ENCODE assay signal across 1 cellular context in the genomic region with DNA sequence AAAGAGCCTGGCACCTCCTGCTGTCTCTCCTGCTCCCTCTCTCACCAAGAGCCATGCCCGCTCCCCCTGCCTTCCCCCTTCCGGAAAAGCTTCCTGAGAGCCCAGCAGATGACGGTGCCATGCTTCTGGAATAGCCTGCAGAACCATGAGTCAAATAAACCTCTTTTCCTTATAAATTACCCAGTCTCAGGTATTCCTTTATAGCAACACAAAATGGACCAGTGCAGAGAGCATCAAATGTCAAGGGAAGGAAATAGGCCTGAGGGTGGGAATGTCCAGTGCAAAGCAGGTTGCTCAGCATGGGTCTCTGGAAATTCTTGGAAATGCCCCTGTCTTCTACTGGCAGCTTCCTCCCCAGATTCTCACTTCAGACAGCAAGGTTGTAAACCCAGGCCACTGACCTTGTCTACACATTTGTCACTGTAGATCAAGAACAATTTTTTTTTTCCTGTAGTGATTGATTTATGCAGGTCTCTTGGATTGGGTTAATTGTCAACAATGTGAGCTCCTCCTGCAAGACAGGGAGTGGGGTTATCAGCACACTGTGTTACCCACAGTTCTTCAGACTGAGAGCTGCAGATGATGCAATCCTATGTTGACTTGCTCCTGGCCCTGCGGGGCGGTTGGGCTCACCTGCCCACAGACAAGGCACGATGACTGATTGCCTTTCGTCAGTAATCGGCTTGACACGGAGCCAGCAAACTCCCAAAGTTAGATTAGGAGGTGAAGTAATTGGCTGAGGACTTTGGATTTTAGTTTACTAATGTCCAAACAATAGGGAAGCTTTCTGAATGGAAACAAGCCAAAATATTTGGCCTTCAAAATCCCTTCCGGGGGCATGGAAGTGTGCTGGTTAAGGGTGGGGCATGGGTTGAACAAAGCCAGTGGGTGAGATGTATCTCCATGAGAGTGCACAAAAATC.
A peak's percentile ranks its signal among the peaks of the same experiment; 100 is the strongest.
TF ChIP-seq lines count a peak whose summit lies in the region.

No MANE protein-coding gene starts in this region.

TF ChIP-seq in HepG2, 621 proteins besides CTCF, POLR2A, EP300 and RAD21 (continues in another document):
- TF ChIP-seq, protein P1, sequence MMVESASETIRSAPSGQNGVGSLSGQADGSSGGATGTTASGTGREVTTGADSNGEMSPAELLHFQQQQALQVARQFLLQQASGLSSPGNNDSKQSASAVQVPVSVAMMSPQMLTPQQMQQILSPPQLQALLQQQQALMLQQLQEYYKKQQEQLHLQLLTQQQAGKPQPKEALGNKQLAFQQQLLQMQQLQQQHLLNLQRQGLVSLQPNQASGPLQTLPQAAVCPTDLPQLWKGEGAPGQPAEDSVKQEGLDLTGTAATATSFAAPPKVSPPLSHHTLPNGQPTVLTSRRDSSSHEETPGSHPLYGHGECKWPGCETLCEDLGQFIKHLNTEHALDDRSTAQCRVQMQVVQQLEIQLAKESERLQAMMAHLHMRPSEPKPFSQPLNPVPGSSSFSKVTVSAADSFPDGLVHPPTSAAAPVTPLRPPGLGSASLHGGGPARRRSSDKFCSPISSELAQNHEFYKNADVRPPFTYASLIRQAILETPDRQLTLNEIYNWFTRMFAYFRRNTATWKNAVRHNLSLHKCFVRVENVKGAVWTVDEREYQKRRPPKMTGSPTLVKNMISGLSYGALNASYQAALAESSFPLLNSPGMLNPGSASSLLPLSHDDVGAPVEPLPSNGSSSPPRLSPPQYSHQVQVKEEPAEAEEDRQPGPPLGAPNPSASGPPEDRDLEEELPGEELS (CRISPR knock-in tag; IDR thresholded peaks at IDR 0.05), result peak; percentile 87
- TF ChIP-seq SALL2 (CRISPR knock-in tag; IDR thresholded peaks at IDR 0.05) (peak; percentile 62; the same call in 1 of the 2 replicates), RFXANK (CRISPR knock-in tag; IDR thresholded peaks at IDR 0.05) (0 out of 2 replicates have a peak, but pooled peaks have one; percentile 42), ZSCAN20 (CRISPR knock-in tag; IDR thresholded peaks at IDR 0.05; ENCODE audit: borderline replicate concordance) (no peak), ZNF772 (CRISPR knock-in tag; IDR thresholded peaks at IDR 0.05) (0 out of 2 replicates have a peak, but pooled peaks have one; percentile 38), MIER3 (CRISPR knock-in tag; IDR thresholded peaks at IDR 0.05; ENCODE audit: borderline replicate concordance) (no peak; the same call in 1 of the 2 replicates), ATM (IDR thresholded peaks at IDR 0.05; ENCODE audit: borderline replicate concordance) (no peak), ZNF333 (CRISPR knock-in tag; IDR thresholded peaks at IDR 0.05; ENCODE audit: borderline replicate concordance) (no peak), ZSCAN21 (CRISPR knock-in tag; IDR thresholded peaks at IDR 0.05; ENCODE audit: borderline replicate concordance) (no peak), ZNF572 (CRISPR knock-in tag; IDR thresholded peaks at IDR 0.05) (no peak), NR2C2 (CRISPR knock-in tag; IDR thresholded peaks at IDR 0.05; ENCODE audit: borderline replicate concordance) (peak; percentile 94), ZNF737 (CRISPR knock-in tag; IDR thresholded peaks at IDR 0.05; ENCODE audit: borderline replicate concordance) (no peak), SIN3A (IDR thresholded peaks at IDR 0.05; ENCODE audit: borderline replicate concordance, low read depth, low read length) (no peak), ZNF317 (CRISPR knock-in tag; IDR thresholded peaks at IDR 0.05) (no peak), TMF1 (CRISPR knock-in tag; IDR thresholded peaks at IDR 0.05; ENCODE audit: low read depth) (no peak), PHF5A (CRISPR knock-in tag; IDR thresholded peaks at IDR 0.05; ENCODE audit: low read depth, unreplicated experiment) (peak; percentile 30), NONO (IDR thresholded peaks at IDR 0.05) (no peak), NONO (CRISPR knock-in tag; conservative IDR thresholded peaks at IDR 0.05) (peak; percentile 65; the same call in 1 of the 2 replicates), ZNF589 (CRISPR knock-in tag; conservative IDR thresholded peaks at IDR 0.05) (no peak), TBX2 (CRISPR knock-in tag; IDR thresholded peaks at IDR 0.05; ENCODE audit: borderline replicate concordance) (peak; percentile 86), ZNF850 (CRISPR knock-in tag; conservative IDR thresholded peaks at IDR 0.05) (no peak), NFIC (IDR thresholded peaks at IDR 0.05; ENCODE audit: low read length) (peak; percentile 73; the same call in 1 of the 2 replicates), SSRP1 (CRISPR knock-in tag; IDR thresholded peaks at IDR 0.05) (peak; percentile 81; the same call in 1 of the 2 replicates), TRIM24 (CRISPR knock-in tag; IDR thresholded peaks at IDR 0.05) (peak; percentile 70), SIX4 (CRISPR knock-in tag; IDR thresholded peaks at IDR 0.05) (no peak), HMGA1 (CRISPR knock-in tag; conservative IDR thresholded peaks at IDR 0.05) (no peak), NFE2L1 (CRISPR knock-in tag; IDR thresholded peaks at IDR 0.05; ENCODE audit: borderline replicate concordance) (no peak), ZNF598 (CRISPR knock-in tag; IDR thresholded peaks at IDR 0.05; ENCODE audit: borderline replicate concordance) (no peak), FOXA1 (IDR thresholded peaks at IDR 0.05) (no peak), FOXA1 (CRISPR knock-in tag; IDR thresholded peaks at IDR 0.05) (peak; percentile 97), KMT2A (CRISPR knock-in tag; IDR thresholded peaks at IDR 0.05) (no peak), CC2D1A (CRISPR knock-in tag; IDR thresholded peaks at IDR 0.05) (no peak), ETV6 (CRISPR knock-in tag; conservative IDR thresholded peaks at IDR 0.05) (no peak)
- TF ChIP-seq, protein P2, sequence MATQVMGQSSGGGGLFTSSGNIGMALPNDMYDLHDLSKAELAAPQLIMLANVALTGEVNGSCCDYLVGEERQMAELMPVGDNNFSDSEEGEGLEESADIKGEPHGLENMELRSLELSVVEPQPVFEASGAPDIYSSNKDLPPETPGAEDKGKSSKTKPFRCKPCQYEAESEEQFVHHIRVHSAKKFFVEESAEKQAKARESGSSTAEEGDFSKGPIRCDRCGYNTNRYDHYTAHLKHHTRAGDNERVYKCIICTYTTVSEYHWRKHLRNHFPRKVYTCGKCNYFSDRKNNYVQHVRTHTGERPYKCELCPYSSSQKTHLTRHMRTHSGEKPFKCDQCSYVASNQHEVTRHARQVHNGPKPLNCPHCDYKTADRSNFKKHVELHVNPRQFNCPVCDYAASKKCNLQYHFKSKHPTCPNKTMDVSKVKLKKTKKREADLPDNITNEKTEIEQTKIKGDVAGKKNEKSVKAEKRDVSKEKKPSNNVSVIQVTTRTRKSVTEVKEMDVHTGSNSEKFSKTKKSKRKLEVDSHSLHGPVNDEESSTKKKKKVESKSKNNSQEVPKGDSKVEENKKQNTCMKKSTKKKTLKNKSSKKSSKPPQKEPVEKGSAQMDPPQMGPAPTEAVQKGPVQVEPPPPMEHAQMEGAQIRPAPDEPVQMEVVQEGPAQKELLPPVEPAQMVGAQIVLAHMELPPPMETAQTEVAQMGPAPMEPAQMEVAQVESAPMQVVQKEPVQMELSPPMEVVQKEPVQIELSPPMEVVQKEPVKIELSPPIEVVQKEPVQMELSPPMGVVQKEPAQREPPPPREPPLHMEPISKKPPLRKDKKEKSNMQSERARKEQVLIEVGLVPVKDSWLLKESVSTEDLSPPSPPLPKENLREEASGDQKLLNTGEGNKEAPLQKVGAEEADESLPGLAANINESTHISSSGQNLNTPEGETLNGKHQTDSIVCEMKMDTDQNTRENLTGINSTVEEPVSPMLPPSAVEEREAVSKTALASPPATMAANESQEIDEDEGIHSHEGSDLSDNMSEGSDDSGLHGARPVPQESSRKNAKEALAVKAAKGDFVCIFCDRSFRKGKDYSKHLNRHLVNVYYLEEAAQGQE (IDR thresholded peaks at IDR 0.05; ENCODE audit: borderline replicate concordance in 1 of 2, low read depth in 1 of 2, low read length in 2 of 2), result no peak
- TF ChIP-seq, protein P3, sequence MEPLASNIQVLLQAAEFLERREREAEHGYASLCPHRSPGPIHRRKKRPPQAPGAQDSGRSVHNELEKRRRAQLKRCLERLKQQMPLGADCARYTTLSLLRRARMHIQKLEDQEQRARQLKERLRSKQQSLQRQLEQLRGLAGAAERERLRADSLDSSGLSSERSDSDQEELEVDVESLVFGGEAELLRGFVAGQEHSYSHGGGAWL (CRISPR knock-in tag; IDR thresholded peaks at IDR 0.05), result no peak
- TF ChIP-seq, protein P4, sequence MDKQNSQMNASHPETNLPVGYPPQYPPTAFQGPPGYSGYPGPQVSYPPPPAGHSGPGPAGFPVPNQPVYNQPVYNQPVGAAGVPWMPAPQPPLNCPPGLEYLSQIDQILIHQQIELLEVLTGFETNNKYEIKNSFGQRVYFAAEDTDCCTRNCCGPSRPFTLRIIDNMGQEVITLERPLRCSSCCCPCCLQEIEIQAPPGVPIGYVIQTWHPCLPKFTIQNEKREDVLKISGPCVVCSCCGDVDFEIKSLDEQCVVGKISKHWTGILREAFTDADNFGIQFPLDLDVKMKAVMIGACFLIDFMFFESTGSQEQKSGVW (CRISPR knock-in tag; IDR thresholded peaks at IDR 0.05; ENCODE audit: borderline replicate concordance), result no peak
- TF ChIP-seq, protein P5, sequence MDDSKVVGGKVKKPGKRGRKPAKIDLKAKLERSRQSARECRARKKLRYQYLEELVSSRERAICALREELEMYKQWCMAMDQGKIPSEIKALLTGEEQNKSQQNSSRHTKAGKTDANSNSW (CRISPR knock-in tag; IDR thresholded peaks at IDR 0.05; ENCODE audit: borderline replicate concordance), result no peak
- TF ChIP-seq, protein P6, sequence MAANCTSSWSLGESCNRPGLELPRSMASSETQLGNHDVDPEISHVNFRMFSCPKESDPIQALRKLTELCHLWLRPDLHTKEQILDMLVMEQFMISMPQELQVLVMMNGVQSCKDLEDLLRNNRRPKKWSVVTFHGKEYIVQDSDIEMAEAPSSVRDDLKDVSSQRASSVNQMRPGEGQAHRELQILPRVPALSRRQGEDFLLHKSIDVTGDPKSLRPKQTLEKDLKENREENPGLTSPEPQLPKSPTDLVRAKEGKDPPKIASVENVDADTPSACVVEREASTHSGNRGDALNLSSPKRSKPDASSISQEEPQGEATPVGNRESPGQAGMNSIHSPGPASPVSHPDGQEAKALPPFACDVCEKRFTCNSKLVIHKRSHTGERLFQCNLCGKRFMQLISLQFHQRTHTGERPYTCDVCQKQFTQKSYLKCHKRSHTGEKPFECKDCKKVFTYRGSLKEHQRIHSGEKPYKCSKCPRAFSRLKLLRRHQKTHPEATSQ (CRISPR knock-in tag; IDR thresholded peaks at IDR 0.05; ENCODE audit: borderline replicate concordance), result 0 out of 2 replicates have a peak, but pooled peaks have one; percentile 44
- TF ChIP-seq, protein P7, sequence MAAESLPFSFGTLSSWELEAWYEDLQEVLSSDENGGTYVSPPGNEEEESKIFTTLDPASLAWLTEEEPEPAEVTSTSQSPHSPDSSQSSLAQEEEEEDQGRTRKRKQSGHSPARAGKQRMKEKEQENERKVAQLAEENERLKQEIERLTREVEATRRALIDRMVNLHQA (CRISPR knock-in tag; IDR thresholded peaks at IDR 0.05), result no peak
- TF ChIP-seq, protein P8, sequence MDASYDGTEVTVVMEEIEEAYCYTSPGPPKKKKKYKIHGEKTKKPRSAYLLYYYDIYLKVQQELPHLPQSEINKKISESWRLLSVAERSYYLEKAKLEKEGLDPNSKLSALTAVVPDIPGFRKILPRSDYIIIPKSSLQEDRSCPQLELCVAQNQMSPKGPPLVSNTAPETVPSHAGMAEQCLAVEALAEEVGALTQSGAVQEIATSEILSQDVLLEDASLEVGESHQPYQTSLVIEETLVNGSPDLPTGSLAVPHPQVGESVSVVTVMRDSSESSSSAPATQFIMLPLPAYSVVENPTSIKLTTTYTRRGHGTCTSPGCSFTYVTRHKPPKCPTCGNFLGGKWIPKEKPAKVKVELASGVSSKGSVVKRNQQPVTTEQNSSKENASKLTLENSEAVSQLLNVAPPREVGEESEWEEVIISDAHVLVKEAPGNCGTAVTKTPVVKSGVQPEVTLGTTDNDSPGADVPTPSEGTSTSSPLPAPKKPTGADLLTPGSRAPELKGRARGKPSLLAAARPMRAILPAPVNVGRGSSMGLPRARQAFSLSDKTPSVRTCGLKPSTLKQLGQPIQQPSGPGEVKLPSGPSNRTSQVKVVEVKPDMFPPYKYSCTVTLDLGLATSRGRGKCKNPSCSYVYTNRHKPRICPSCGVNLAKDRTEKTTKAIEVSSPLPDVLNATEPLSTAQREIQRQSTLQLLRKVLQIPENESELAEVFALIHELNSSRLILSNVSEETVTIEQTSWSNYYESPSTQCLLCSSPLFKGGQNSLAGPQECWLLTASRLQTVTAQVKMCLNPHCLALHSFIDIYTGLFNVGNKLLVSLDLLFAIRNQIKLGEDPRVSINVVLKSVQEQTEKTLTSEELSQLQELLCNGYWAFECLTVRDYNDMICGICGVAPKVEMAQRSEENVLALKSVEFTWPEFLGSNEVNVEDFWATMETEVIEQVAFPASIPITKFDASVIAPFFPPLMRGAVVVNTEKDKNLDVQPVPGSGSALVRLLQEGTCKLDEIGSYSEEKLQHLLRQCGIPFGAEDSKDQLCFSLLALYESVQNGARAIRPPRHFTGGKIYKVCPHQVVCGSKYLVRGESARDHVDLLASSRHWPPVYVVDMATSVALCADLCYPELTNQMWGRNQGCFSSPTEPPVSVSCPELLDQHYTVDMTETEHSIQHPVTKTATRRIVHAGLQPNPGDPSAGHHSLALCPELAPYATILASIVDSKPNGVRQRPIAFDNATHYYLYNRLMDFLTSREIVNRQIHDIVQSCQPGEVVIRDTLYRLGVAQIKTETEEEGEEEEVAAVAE (CRISPR knock-in tag; IDR thresholded peaks at IDR 0.05; ENCODE audit: borderline replicate concordance), result no peak
- TF ChIP-seq, protein P9, sequence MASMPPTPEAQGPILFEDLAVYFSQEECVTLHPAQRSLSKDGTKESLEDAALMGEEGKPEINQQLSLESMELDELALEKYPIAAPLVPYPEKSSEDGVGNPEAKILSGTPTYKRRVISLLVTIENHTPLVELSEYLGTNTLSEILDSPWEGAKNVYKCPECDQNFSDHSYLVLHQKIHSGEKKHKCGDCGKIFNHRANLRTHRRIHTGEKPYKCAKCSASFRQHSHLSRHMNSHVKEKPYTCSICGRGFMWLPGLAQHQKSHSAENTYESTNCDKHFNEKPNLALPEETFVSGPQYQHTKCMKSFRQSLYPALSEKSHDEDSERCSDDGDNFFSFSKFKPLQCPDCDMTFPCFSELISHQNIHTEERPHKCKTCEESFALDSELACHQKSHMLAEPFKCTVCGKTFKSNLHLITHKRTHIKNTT (CRISPR knock-in tag; IDR thresholded peaks at IDR 0.05), result no peak
- TF ChIP-seq, protein P10, sequence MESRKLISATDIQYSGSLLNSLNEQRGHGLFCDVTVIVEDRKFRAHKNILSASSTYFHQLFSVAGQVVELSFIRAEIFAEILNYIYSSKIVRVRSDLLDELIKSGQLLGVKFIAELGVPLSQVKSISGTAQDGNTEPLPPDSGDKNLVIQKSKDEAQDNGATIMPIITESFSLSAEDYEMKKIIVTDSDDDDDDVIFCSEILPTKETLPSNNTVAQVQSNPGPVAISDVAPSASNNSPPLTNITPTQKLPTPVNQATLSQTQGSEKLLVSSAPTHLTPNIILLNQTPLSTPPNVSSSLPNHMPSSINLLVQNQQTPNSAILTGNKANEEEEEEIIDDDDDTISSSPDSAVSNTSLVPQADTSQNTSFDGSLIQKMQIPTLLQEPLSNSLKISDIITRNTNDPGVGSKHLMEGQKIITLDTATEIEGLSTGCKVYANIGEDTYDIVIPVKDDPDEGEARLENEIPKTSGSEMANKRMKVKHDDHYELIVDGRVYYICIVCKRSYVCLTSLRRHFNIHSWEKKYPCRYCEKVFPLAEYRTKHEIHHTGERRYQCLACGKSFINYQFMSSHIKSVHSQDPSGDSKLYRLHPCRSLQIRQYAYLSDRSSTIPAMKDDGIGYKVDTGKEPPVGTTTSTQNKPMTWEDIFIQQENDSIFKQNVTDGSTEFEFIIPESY (CRISPR knock-in tag; IDR thresholded peaks at IDR 0.05), result peak; percentile 44; the same call in 1 of the 2 replicates
